Comparison of ENCODE assay signal across 1 cellular context in the genomic region with DNA sequence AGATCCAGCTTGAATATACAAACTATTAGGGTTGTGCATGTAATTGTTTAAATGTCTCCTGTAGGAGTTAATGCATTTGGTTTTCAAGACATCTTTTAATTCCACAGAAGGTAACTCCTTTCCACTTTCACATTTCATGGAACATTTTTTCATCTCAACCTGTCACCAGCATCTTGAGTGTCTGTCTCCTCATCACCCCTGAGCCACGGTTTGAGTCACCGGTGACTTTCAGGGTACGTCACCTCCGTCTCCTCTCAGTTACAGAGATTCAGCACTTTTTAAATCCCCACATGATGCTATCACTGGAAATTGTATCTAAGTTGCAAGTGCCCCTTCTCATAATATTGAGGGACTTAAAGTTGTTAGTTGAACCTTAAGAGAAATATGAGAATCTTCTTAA.
TF ChIP-seq lines count a peak whose summit lies in the region.

No MANE protein-coding gene starts in this region.

TF ChIP-seq in HepG2, 621 proteins besides CTCF, POLR2A, EP300 and RAD21:
- TF ChIP-seq ZNF713 (CRISPR knock-in tag; IDR thresholded peaks at IDR 0.05), result no peak
- TF ChIP-seq TFE3 (CRISPR knock-in tag; IDR thresholded peaks at IDR 0.05), result no peak
- TF ChIP-seq SIX1 (CRISPR knock-in tag; IDR thresholded peaks at IDR 0.05; ENCODE audit: borderline replicate concordance), result no peak
- no peak for TF ChIP-seq MAX (IDR thresholded peaks at IDR 0.05)
- no peak for TF ChIP-seq ZNF569 (CRISPR knock-in tag; IDR thresholded peaks at IDR 0.05; ENCODE audit: borderline replicate concordance)
- TF ChIP-seq JUND (CRISPR knock-in tag; IDR thresholded peaks at IDR 0.05), result no peak
- no peak for TF ChIP-seq ZNF460 (CRISPR knock-in tag; IDR thresholded peaks at IDR 0.05; ENCODE audit: borderline replicate concordance)
